Comparison of ENCODE assay signal across 12 cellular contexts in genomic region chr3:175193815-175194518, GRCh38.
A peak's percentile ranks its signal among the peaks of the same experiment; 100 is the strongest.
DNase-seq lines count a peak whose midpoint lies in the region; ATAC-seq, FAIRE-seq and TF ChIP-seq lines count a peak whose summit lies in the region.
"Had no signal": no experiment of that assay in that cellular context is flagged by ENCODE, and none has a peak within 500 bp of the region (broad histone marks: within the 10 kb centered on the region; RNA-seq: fewer than 3 reads in every experiment).

No MANE protein-coding gene starts in this region.

- BruUV-seq in HCT116 (replicated peaks; lab: Mats Ljungman, UMichigan) = no TSS peak

- TF ChIP-seq POLR2A in GM12892 (IDR thresholded peaks at IDR 0.05; ENCODE audit: low read depth, low read length) (no peak), HCT116 (IDR thresholded peaks at IDR 0.05; ENCODE audit: borderline replicate concordance, extremely low read depth, insufficient read depth, insufficient read length) (no peak)

- intact Hi-C loops in HCT116 (cut with micrococcal nuclease) = no loop called here
- intact Hi-C loops in CD4-positive, alpha-beta T cell (cut with DNase I, micrococcal nuclease) = no loop called here

- peak; percentile 21 for FAIRE-seq in GM12892 (lab: Jason Lieb, UNC)

- POLR2A ChIA-PET in HCT116 (lab: Charles Lee) = no interaction called here
- POLR2A ChIA-PET in CD4-positive, alpha-beta T cell (lab: Charles Lee) = no interaction called here

- no peaks in the 10 kb centered on the region for H3K4me1 Mint-ChIP-seq in activated naive CD8-positive, alpha-beta T cell treated with anti-CD3 and anti-CD28 coated beads, Interleukin-2, amount 50 U/mL, for 24 hours
- H3K4me1 Mint-ChIP-seq in CD4-positive, alpha-beta T cell (ENCODE audit: low read depth) = no peaks in the 10 kb centered on the region

- no peak overlapping the region for H3K27ac ChIP-seq in HCT116 (ENCODE audit: low read depth, low read length)
- no peak overlapping the region for H3K27ac ChIP-seq in CD4-positive, alpha-beta T cell (ENCODE audit: low read depth, low read length)
- H3K27ac ChIP-seq: psoas muscle, VCaP had no signal

- peak overlapping the region; percentile 59 for H3K4me2 ChIP-seq in HCT116 (ENCODE audit: low read length)

- H4K20me1 ChIP-seq in HCT116 (ENCODE audit: insufficient read depth) = no peaks in the 10 kb centered on the region

- TF ChIP-seq RAD21 in HCT116 (IDR thresholded peaks at IDR 0.05; ENCODE audit: low read depth) = no peak; the same call in 1 of the 2 replicates

- CTCF ChIA-PET in HCT116 (lab: Charles Lee) = no interaction called here
- CTCF ChIA-PET in CD4-positive, alpha-beta T cell (lab: Charles Lee) = no interaction called here

- H2AFZ ChIP-seq in HCT116 (ENCODE audit: low read depth, low read length, poor library complexity, severe bottlenecking) = peak overlapping the region; percentile 66

- no peaks in the 10 kb centered on the region for H3K9me3 ChIP-seq in HCT116 (ENCODE audit: control insufficient read depth in 1 of 2, insufficient read depth in 1 of 2, low read depth in 1 of 2, low read length in 2 of 2)
- no peaks in the 10 kb centered on the region for H3K9me3 ChIP-seq in CD4-positive, alpha-beta T cell (ENCODE audit: control insufficient read depth, low read length)
- H3K9me3 ChIP-seq: psoas muscle had no signal

- no peaks in the 10 kb centered on the region for H3K79me2 ChIP-seq in HCT116 (ENCODE audit: insufficient read depth, low read length)

- peaks cover 5% of the 10 kb centered on the region for H3K9me3 Mint-ChIP-seq in activated naive CD8-positive, alpha-beta T cell treated with anti-CD3 and anti-CD28 coated beads, Interleukin-2, amount 50 U/mL, for 24 hours
- H3K9me3 Mint-ChIP-seq in CD4-positive, alpha-beta T cell = no peaks in the 10 kb centered on the region

- H3K27me3 Mint-ChIP-seq in activated naive CD8-positive, alpha-beta T cell treated with anti-CD3 and anti-CD28 coated beads, Interleukin-2, amount 50 U/mL, for 24 hours = no peaks in the 10 kb centered on the region
- no peaks in the 10 kb centered on the region for H3K27me3 Mint-ChIP-seq in CD4-positive, alpha-beta T cell

- H3K36me3 ChIP-seq in HCT116 (ENCODE audit: control insufficient read depth in 1 of 2, insufficient read depth in 2 of 2, low read length in 2 of 2) = no peaks in the 10 kb centered on the region; a peak in 1 of 4 replicates

- no peak for DNase-seq in GM12892 (ENCODE audit: insufficient read length)
- DNase-seq in HCT116 (ENCODE audit: low read depth, low spot score) = peak; percentile 35
- DNase-seq in NCI-H1694 treated with DMSO at 0.1 percent for 48 hours (lab: John Stamatoyannopoulos, UW) = peak; percentile 46
- peak; percentile 27 for DNase-seq in kidney glomerular epithelial cell (lab: John Stamatoyannopoulos, UW)
- no peak for DNase-seq in stimulated activated naive CD4-positive, alpha-beta T cell treated with Interleukin-2 at 50 U/mL for 16 hours (lab: John Stamatoyannopoulos, UW)
- DNase-seq in activated naive CD8-positive, alpha-beta T cell treated with anti-CD3 and anti-CD28 coated beads, Interleukin-2, amount 50 U/mL, for 24 hours = no peak
- DNase-seq in CD4-positive, alpha-beta T cell = no peak
- DNase-seq: anterior cingulate cortex, NCI-H345, psoas muscle had no signal

- H3K9me2 ChIP-seq in HCT116 (ENCODE audit: insufficient read depth) = no peaks in the 10 kb centered on the region

- no peak overlapping the region for H3K4me3 Mint-ChIP-seq in activated naive CD8-positive, alpha-beta T cell treated with anti-CD3 and anti-CD28 coated beads, Interleukin-2, amount 50 U/mL, for 24 hours
- H3K4me3 Mint-ChIP-seq in CD4-positive, alpha-beta T cell = no peak overlapping the region

- ATAC-seq in HCT116 = no peak
- no peak for ATAC-seq in HG02642 (IDR thresholded peaks at IDR 0.05; ENCODE audit: poor library complexity, unreplicated experiment)
- no peak for ATAC-seq in activated naive CD8-positive, alpha-beta T cell treated with anti-CD3 and anti-CD28 coated beads, Interleukin-2, amount 50 U/mL, for 24 hours
- ATAC-seq in CD4-positive, alpha-beta T cell (ENCODE audit: poor library complexity) = no peak
- ATAC-seq: psoas muscle had no signal

- peak overlapping the region in 1 of 2 experiments; percentile 17; a peak in 1 of 4 replicates for H3K4me3 ChIP-seq in HCT116 (replicated peaks in 1 of 2; ENCODE audit: low read depth in 1 of 2, low read length in 2 of 2)
- H3K4me3 ChIP-seq: psoas muscle had no signal

- no peak overlapping the region for H3K27ac Mint-ChIP-seq in activated naive CD8-positive, alpha-beta T cell treated with anti-CD3 and anti-CD28 coated beads, Interleukin-2, amount 50 U/mL, for 24 hours
- H3K27ac Mint-ChIP-seq in CD4-positive, alpha-beta T cell = no peak overlapping the region

- H3K9ac ChIP-seq in HCT116 (ENCODE audit: low read length) = no peak overlapping the region

- no peak for TF ChIP-seq CTCF in HCT116 (IDR thresholded peaks at IDR 0.05 in 2 of 3, conservative IDR thresholded peaks at IDR 0.05 in 1 of 3; ENCODE audit: borderline replicate concordance in 1 of 3, insufficient read depth in 1 of 3, low read depth in 2 of 3, low read length in 2 of 3)
- TF ChIP-seq CTCF in CD4-positive, alpha-beta T cell (IDR thresholded peaks at IDR 0.05) = no peak

- H3K4me1 ChIP-seq in HCT116 (ENCODE audit: control insufficient read depth in 1 of 2, insufficient read depth in 2 of 2, low read length in 2 of 2) = peaks cover 0 to 28% of the 10 kb centered on the region in 2 experiments; a peak in 2 of 4 replicates
- H3K4me1 ChIP-seq: psoas muscle had no signal

- H3K36me3 Mint-ChIP-seq in activated naive CD8-positive, alpha-beta T cell treated with anti-CD3 and anti-CD28 coated beads, Interleukin-2, amount 50 U/mL, for 24 hours (ENCODE audit: low read depth) = no peaks in the 10 kb centered on the region
- no peaks in the 10 kb centered on the region for H3K36me3 Mint-ChIP-seq in CD4-positive, alpha-beta T cell (ENCODE audit: low read depth)

- RAD21 ChIA-PET in HCT116 (lab: Charles Lee; ENCODE audit: low non-redundant PET in 1 of 2, low total read pairs in 2 of 2, uncharacterized antibody in 2 of 2, unreplicated experiment in 2 of 2) = no interaction called here

- no peaks in the 10 kb centered on the region for H3K27me3 ChIP-seq in HCT116 (ENCODE audit: insufficient read depth, low read length)
- H3K27me3 ChIP-seq in CD4-positive, alpha-beta T cell (ENCODE audit: control insufficient read depth, insufficient read depth, low read length) = no peaks in the 10 kb centered on the region

TF ChIP-seq in HCT116, 20 proteins besides CTCF, POLR2A, EP300 and RAD21:
- TF ChIP-seq SIN3A (IDR thresholded peaks at IDR 0.05; ENCODE audit: low read depth) (peak; percentile 53; the same call in 1 of the 2 replicates), TCF7L2 (IDR thresholded peaks at IDR 0.05; ENCODE audit: borderline replicate concordance, extremely low read depth, insufficient read depth, insufficient read length) (no peak), CEBPB (IDR thresholded peaks at IDR 0.05; ENCODE audit: low read depth) (peak; percentile 31; the same call in 1 of the 2 replicates), SRF (IDR thresholded peaks at IDR 0.05; ENCODE audit: low read depth) (peak; percentile 63; the same call in 1 of the 2 replicates), JUND (IDR thresholded peaks at IDR 0.05) (peak; percentile 73), ATF3 (IDR thresholded peaks at IDR 0.05) (no peak), SP1 (IDR thresholded peaks at IDR 0.05; ENCODE audit: low read depth) (peak; percentile 68), EZH2 (IDR thresholded peaks at IDR 0.05) (no peak), CBX3 (IDR thresholded peaks at IDR 0.05; ENCODE audit: low read depth) (peak; percentile 86; the same call in 1 of the 2 replicates), FOSL1 (IDR thresholded peaks at IDR 0.05; ENCODE audit: low read depth) (peak; percentile 86), ZNF274 (IDR thresholded peaks at IDR 0.05; ENCODE audit: low read depth, low read length) (no peak)

Comparison
In these comparisons a context has a peak if more than half of its experiments do, and no peak if none do; other contexts are left out.
1. DNase-seq: peak in HCT116 (single experiment), NCI-H1694 treated with DMSO at 0.1 percent for 48 hours (single experiment) and kidney glomerular epithelial cell (single experiment); none in GM12892 (single experiment), stimulated activated naive CD4-positive, alpha-beta T cell treated with Interleukin-2 at 50 U/mL for 16 hours (single experiment), activated naive CD8-positive, alpha-beta T cell treated with anti-CD3 and anti-CD28 coated beads, Interleukin-2, amount 50 U/mL, for 24 hours (single experiment) and CD4-positive, alpha-beta T cell (0 of 10).